ENCODE assay signal across 19 cellular contexts in the genomic region with DNA sequence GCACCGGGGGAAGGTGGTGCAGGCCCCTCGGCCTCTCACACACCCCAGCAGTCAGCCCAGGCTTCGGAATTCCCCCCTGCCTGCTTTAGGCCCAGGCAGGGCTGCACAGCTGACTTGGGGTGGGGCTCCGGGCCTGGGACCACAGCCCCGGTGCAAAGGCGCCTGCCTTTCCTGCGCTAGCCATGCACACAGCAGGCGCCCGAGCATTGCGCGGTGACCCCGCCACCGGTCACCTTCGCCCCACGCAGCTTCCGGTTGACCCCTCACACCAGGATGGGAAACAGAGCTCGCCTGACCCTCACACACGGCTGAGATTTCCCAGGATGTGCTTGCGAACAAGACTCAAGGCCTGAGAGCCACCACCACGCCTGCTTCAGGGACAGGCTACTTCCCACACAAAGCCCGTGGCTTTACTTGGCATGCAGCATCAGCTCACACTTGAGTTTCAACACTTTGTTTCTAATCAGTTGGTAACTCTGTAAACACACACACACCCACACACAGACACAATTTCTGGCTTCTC. TPM values are rescaled to one million over a fixed set of nuclear protein-coding genes. Genes with fewer than 3 reads are reported as not detected.
DNase-seq lines count a peak whose midpoint lies in the region; ATAC-seq, FAIRE-seq and TF ChIP-seq lines count a peak whose summit lies in the region.
"Had no signal": no experiment of that assay in that cellular context is flagged by ENCODE, and none has a peak within 500 bp of the region (broad histone marks: within the 10 kb centered on the region; RNA-seq: fewer than 3 reads in every experiment).

No MANE protein-coding gene starts in this region.

- H4K20me1 ChIP-seq in H1 (replicated peaks in 1 of 2; ENCODE audit: control insufficient read depth in 1 of 2, insufficient read depth in 2 of 2, low read length in 2 of 2): peaks cover 0 to 1% of the 10 kb centered on the region in 2 experiments

- TF ChIP-seq EP300 in H1 (IDR thresholded peaks at IDR 0.05; ENCODE audit: borderline replicate concordance in 1 of 2, low read depth in 2 of 2, low read length in 2 of 2): no peak
- no peak for TF ChIP-seq EP300 in upper lobe of left lung (IDR thresholded peaks at IDR 0.05)

- no peaks in the 10 kb centered on the region for H3K79me2 ChIP-seq in H1 (ENCODE audit: control insufficient read depth in 1 of 2, insufficient read depth in 2 of 2, low read length in 2 of 2)

- H2BK20ac ChIP-seq in H1 (ENCODE audit: low read length): no peak overlapping the region

- no peak overlapping the region for H2AFZ ChIP-seq in H1 (ENCODE audit: low read length)
- H2AFZ ChIP-seq: PC-9 had no signal

- no peak overlapping the region for H3K14ac ChIP-seq in H1 (ENCODE audit: insufficient read length)

- no peaks in the 10 kb centered on the region for H3K79me1 ChIP-seq in H1 (ENCODE audit: low read depth, low read length)

- no peak overlapping the region for H2BK120ac ChIP-seq in H1 (replicated peaks; ENCODE audit: low read depth, low read length)

- 93% methylated on average over 19 of the region's 21 CpGs; no CpG with 5 or more reads in 1 of the 2 experiments for WGBS in H1 (ENCODE audit: extremely low coverage in 1 of 2, insufficient coverage in 1 of 2, insufficient read length in 1 of 2, insufficient replicate concordance in 2 of 2, low coverage in 1 of 2, low lambda C conversion rate in 2 of 2, missing lambda C conversion rate in 1 of 2), 2 experiments
- 84 to 87% methylated on average over 12 to 18 of the region's 21 CpGs for WGBS in upper lobe of left lung, 2 donors

- no peak overlapping the region for H3K4me2 ChIP-seq in H1 (ENCODE audit: insufficient read depth in 1 of 2, low read depth in 2 of 2, low read length in 2 of 2)
- H3K4me2 ChIP-seq: PC-9 had no signal

- no peak for ATAC-seq in Right ventricle myocardium inferior
- ATAC-seq in lower lobe of right lung: peak; percentile 10 to 39
- no peak for ATAC-seq in upper lobe of left lung (ENCODE audit: low FRiP score in 2 of 2)
- no peak for ATAC-seq in HG03521 (IDR thresholded peaks at IDR 0.05; ENCODE audit: unreplicated experiment)

- H3K4me3 ChIP-seq in right atrium auricular region (no peak overlapping the region), H1 (ENCODE audit: extremely low read depth in 1 of 4, insufficient read depth in 2 of 4, low read depth in 3 of 4, low read length in 4 of 4) (no peak overlapping the region), lower lobe of right lung (no peak overlapping the region), upper lobe of left lung (no peak overlapping the region)
- H3K4me3 ChIP-seq: cardiac muscle cell, PC-9 had no signal

- TF ChIP-seq RAD21 in H1 (IDR thresholded peaks at IDR 0.05 in 1 of 2, conservative IDR thresholded peaks at IDR 0.05 in 1 of 2; ENCODE audit: low read depth in 2 of 2, low read length in 2 of 2): no peak

- H3K27me3 ChIP-seq in right atrium auricular region (no peaks in the 10 kb centered on the region), H1 (replicated peaks in 1 of 4; ENCODE audit: control insufficient read depth in 3 of 4, extremely low read depth in 1 of 4, insufficient read depth in 3 of 4, low read length in 3 of 4) (no peaks in the 10 kb centered on the region), lower lobe of right lung (ENCODE audit: low read depth) (no peaks in the 10 kb centered on the region), upper lobe of left lung (no peaks in the 10 kb centered on the region)
- H3K27me3 ChIP-seq: cardiac muscle cell, neutrophil had no signal

- FAIRE-seq in H1 (lab: Jason Lieb, UNC) (no peak), urothelium cell line (lab: Jason Lieb, UNC) (no peak)
- FAIRE-seq: endothelial cell of umbilical vein had no signal

- H3K56ac ChIP-seq in H1 (replicated peaks; ENCODE audit: insufficient read length, low read depth, low read length): no peak overlapping the region

- CTCF ChIA-PET in H1 (lab: Charles Lee; ENCODE audit: partially characterized antibody): interaction anchor here (1.1 to 1.5 kb wide), 3 partner anchors 8 to 19 kb away, joined by 3 to 6 read pairs (median 4); no protein-coding TSS in a partner anchor

- no peaks in the 10 kb centered on the region; the same call in 1 of the 2 replicates for H3K23me2 ChIP-seq in H1 (ENCODE audit: low read depth, low read length)

- TF ChIP-seq POLR2A in H1 (IDR thresholded peaks at IDR 0.05; ENCODE audit: control extremely low read depth in 1 of 2, low read depth in 2 of 2, low read length in 2 of 2) (no peak), upper lobe of left lung (IDR thresholded peaks at IDR 0.05) (no peak)

- H3K4me1 ChIP-seq in right atrium auricular region: peaks cover 0 to 7% of the 10 kb centered on the region in 2 donors
- no peaks in the 10 kb centered on the region for H3K4me1 ChIP-seq in H1 (replicated peaks in 1 of 4; ENCODE audit: control insufficient read depth in 3 of 4, insufficient read depth in 4 of 4, low read length in 3 of 4)
- H3K4me1 ChIP-seq in lower lobe of right lung: no peaks in the 10 kb centered on the region
- H3K4me1 ChIP-seq in upper lobe of left lung: peaks cover 0 to 2% (median 0%) of the 10 kb centered on the region in 4 donors

- no peak overlapping the region for H3K9ac ChIP-seq in H1 (replicated peaks in 1 of 4; ENCODE audit: extremely low read depth in 1 of 4, low read depth in 3 of 4, low read length in 3 of 4)

- no peak overlapping the region for H4K5ac ChIP-seq in H1 (ENCODE audit: insufficient read length, low read depth, low read length)

- no peak overlapping the region for H2BK12ac ChIP-seq in H1 (ENCODE audit: low read depth, low read length)

- H3K36me3 ChIP-seq in right atrium auricular region (peaks cover 4% of the 10 kb centered on the region), H1 (ENCODE audit: control insufficient read depth in 2 of 4, insufficient read depth in 4 of 4, low read length in 3 of 4) (peaks cover 0 to 15% (median 0%) of the 10 kb centered on the region in 4 experiments; a peak in 3 of 8 replicates), lower lobe of right lung (peaks cover 18% of the 10 kb centered on the region), upper lobe of left lung (peaks cover 5 to 26% (median 22%) of the 10 kb centered on the region in 4 donors)

- TF ChIP-seq CTCF in right atrium auricular region (IDR thresholded peaks at IDR 0.05): no peak
- no peak for TF ChIP-seq CTCF in H1 (IDR thresholded peaks at IDR 0.05; ENCODE audit: control extremely low read depth in 1 of 3, insufficient read depth in 1 of 3, low read depth in 1 of 3, low read length in 3 of 3)
- TF ChIP-seq CTCF in lower lobe of right lung (IDR thresholded peaks at IDR 0.05): no peak
- no peak for TF ChIP-seq CTCF in upper lobe of left lung (IDR thresholded peaks at IDR 0.05)

- H3K18ac ChIP-seq in H1 (ENCODE audit: extremely low read depth, low read length): no peak overlapping the region

- POLR2A ChIA-PET in H1 (lab: Charles Lee; ENCODE audit: partially characterized antibody): interaction anchor here (1.2 kb wide), 1 partner anchor 47 kb away, joined by 3 read pairs; no protein-coding TSS in a partner anchor

- H3K27ac ChIP-seq in right atrium auricular region (no peak overlapping the region), H1 (ENCODE audit: low read depth, low read length) (no peak overlapping the region), lower lobe of right lung (no peak overlapping the region), upper lobe of left lung (no peak overlapping the region)
- H3K27ac ChIP-seq: cardiac muscle cell, neutrophil, PC-9 had no signal

- peak; percentile 41 for DNase-seq in Right ventricle myocardium inferior (ENCODE audit: missing footprints)
- DNase-seq in right atrium auricular region (ENCODE audit: low spot score): no peak
- DNase-seq in H1 (ENCODE audit: low read depth in 1 of 2, low spot score in 2 of 2): peak in 1 of 2 experiments; percentile 41
- peak; percentile 49 for DNase-seq in lower lobe of right lung
- DNase-seq in upper lobe of left lung: peak; percentile 21 to 77
- DNase-seq in iPS-NIHi7 (ENCODE audit: extremely low spot score): no peak
- DNase-seq in urothelium cell line (ENCODE audit: low spot score): no peak
- DNase-seq: activated CD4-positive, CD25-positive, alpha-beta regulatory T cell; activated naive CD4-positive, alpha-beta T cell treated with Interleukin-2 at 50 U/mL for 16 hours; DMS153; KG1; NCI-H1436; NCI-H524; PC-9; trophoblast cell had no signal

- H3K23ac ChIP-seq in H1 (ENCODE audit: insufficient read length): no peak overlapping the region

- 0 out of 2 replicates have a peak overlapping the region, but pooled peaks have one; percentile 52 for H2BK5ac ChIP-seq in H1 (ENCODE audit: low read depth, low read length)

- H2BK15ac ChIP-seq in H1 (ENCODE audit: low read length): no peak overlapping the region

- intact Hi-C loops in Right ventricle myocardium inferior (cut with DNase I) (no loop called here), lower lobe of right lung (cut with DNase I) (no loop called here)

- H3K9me3 ChIP-seq in right atrium auricular region (no peaks in the 10 kb centered on the region), H1 (ENCODE audit: insufficient read depth in 2 of 2, low read depth in 1 of 2, low read length in 1 of 2) (peaks cover 3 to 37% of the 10 kb centered on the region in 2 experiments; a peak in 3 of 4 replicates), lower lobe of right lung (no peaks in the 10 kb centered on the region), upper lobe of left lung (no peaks in the 10 kb centered on the region)
- H3K9me3 ChIP-seq: neutrophil had no signal

- no peak overlapping the region for H4K91ac ChIP-seq in H1 (replicated peaks; ENCODE audit: insufficient read length, low read length)

- H4K8ac ChIP-seq in H1 (ENCODE audit: extremely low read depth, insufficient read depth, low read length): peak overlapping the region; percentile 35; the same call in 1 of the 2 replicates

- H2AK5ac ChIP-seq in H1 (ENCODE audit: low read depth, low read length): no peak overlapping the region

- no peak overlapping the region for H3K4ac ChIP-seq in H1 (replicated peaks; ENCODE audit: insufficient read length, low read depth, low read length)

RNA-seq across cellular contexts. Expression of a gene that starts 46.0 kb away (rescaled TPM):
- total RNA-seq in Right ventricle myocardium inferior (29.3 TPM), right atrium auricular region (10 to 100 TPM; 21.4 to 22.9 TPM), lower lobe of right lung (54.2 TPM), upper lobe of left lung (10 to 100 TPM; 37.6 to 90.7 (median 66.5) TPM)
- 11.6 and 15.0 TPM in 2 replicates for total RNA-seq in H1 (2021; fragmentation: NEBNext Ultra II Directional; extraction: Animal tissue kit (Norgen Biotek cat#: 25700))
- 18.9 and 27.7 TPM in 2 replicates for polyA plus RNA-seq in H1 (2011; rRNA removed)
- polyA plus RNA-seq in H1 (2011; cell fraction: cytosol; rRNA removed): 19.7 TPM
- 43.4 TPM for polyA plus RNA-seq in H1 (2011; cell fraction: nucleus; rRNA removed)
- polyA plus RNA-seq in H1 (2012, experiment 1 of 2): 12.3 to 18.5 TPM (median 17.5 TPM) in 4 replicates
- polyA plus RNA-seq in H1 (2012, experiment 2 of 2): 14.0 TPM
- 8.8 TPM for polyA plus RNA-seq in H1 (2013, experiment 1 of 2)
- polyA plus RNA-seq in H1 (2013, experiment 2 of 2): 9.4 TPM
- polyA minus RNA-seq in H1 (2011; rRNA and poly(A)+ RNA removed): 6.2 and 9.1 TPM in 2 replicates
- polyA minus RNA-seq in H1 (2011; cell fraction: cytosol; rRNA and poly(A)+ RNA removed): 9.5 TPM
- polyA minus RNA-seq in H1 (2011; cell fraction: nucleus; rRNA and poly(A)+ RNA removed): 12.7 TPM

RNA-seq across cellular contexts. Expression of a gene that starts 59.0 kb away (rescaled TPM):
- total RNA-seq in Right ventricle myocardium inferior (12.5 TPM), right atrium auricular region (10 to 100 TPM in 1 of 2 donors, 1 to 10 TPM in 1; 8.6 to 13.0 TPM), lower lobe of right lung (46.6 TPM), upper lobe of left lung (10 to 100 TPM; 32.1 to 80.7 (median 43.8) TPM)
- total RNA-seq in H1 (2021; fragmentation: NEBNext Ultra II Directional; extraction: Animal tissue kit (Norgen Biotek cat#: 25700)): 0.69 and 1.0 TPM in 2 replicates
- 1.3 and 1.4 TPM in 2 replicates for polyA plus RNA-seq in H1 (2011; rRNA removed)
- 1.8 TPM for polyA plus RNA-seq in H1 (2011; cell fraction: cytosol; rRNA removed)
- polyA plus RNA-seq in H1 (2011; cell fraction: nucleus; rRNA removed): 1.5 TPM
- polyA plus RNA-seq in H1 (2012, experiment 1 of 2): 2.7 to 4.2 TPM (median 4.0 TPM) in 4 replicates
- polyA plus RNA-seq in H1 (2012, experiment 2 of 2): 1.6 TPM
- polyA plus RNA-seq in H1 (2013, experiment 1 of 2): 1.1 TPM
- 1.3 TPM for polyA plus RNA-seq in H1 (2013, experiment 2 of 2)
- polyA minus RNA-seq in H1 (2011; rRNA and poly(A)+ RNA removed): 0.20 and 0.47 TPM in 2 replicates
- polyA minus RNA-seq in H1 (2011; cell fraction: cytosol; rRNA and poly(A)+ RNA removed): not detected
- 1.00 TPM for polyA minus RNA-seq in H1 (2011; cell fraction: nucleus; rRNA and poly(A)+ RNA removed)

Comparison
In these comparisons a context has a peak if more than half of its experiments do, and no peak if none do; other contexts are left out.
1. DNase-seq: peak in Right ventricle myocardium inferior (single experiment), lower lobe of right lung (single experiment) and upper lobe of left lung (2 of 2); none in right atrium auricular region (single experiment), iPS-NIHi7 (single experiment) and urothelium cell line (single experiment).
2. ATAC-seq: peak in lower lobe of right lung (2 of 2); none in Right ventricle myocardium inferior (single experiment), upper lobe of left lung (0 of 2) and HG03521 (single experiment).